Comparison of ENCODE assay signal across 9 cellular contexts in genomic region chr5:50853151-50853550, GRCh38.
A peak's percentile ranks its signal among the peaks of the same experiment; 100 is the strongest.
DNase-seq lines count a peak whose midpoint lies in the region; ATAC-seq and TF ChIP-seq lines count a peak whose summit lies in the region.
"Had no signal": no experiment of that assay in that cellular context is flagged by ENCODE, and none has a peak within 500 bp of the region (broad histone marks: within the 10 kb centered on the region; RNA-seq: fewer than 3 reads in every experiment).

No MANE protein-coding gene starts in this region.

- H3K27me3 ChIP-seq in SU-DHL-6 (ENCODE audit: low read length), result no peaks in the 10 kb centered on the region

- H3K9me3 ChIP-seq in SU-DHL-6 (ENCODE audit: insufficient read depth, low read length), result no peaks in the 10 kb centered on the region

- H3K4me3 Mint-ChIP-seq in natural killer cell, result no peak overlapping the region
- no peak overlapping the region for H3K4me3 Mint-ChIP-seq in natural killer cell treated with Interleukin-12 subunit alpha and Interleukin-12 subunit beta and Interleukin-15 and Interleukin-18, amount 100 ng/mL, for 72 hours
- H3K4me3 Mint-ChIP-seq in osteocyte (ENCODE audit: unreplicated experiment), result no peak overlapping the region

- H3F3A ChIP-seq in SU-DHL-6 (ENCODE audit: insufficient read depth), result no peaks in the 10 kb centered on the region

- no peaks in the 10 kb centered on the region for H3K9me2 ChIP-seq in SU-DHL-6 (replicated peaks; ENCODE audit: insufficient read depth, low read length)

- H3K27ac Mint-ChIP-seq in natural killer cell (peak overlapping the region; percentile 29 to 30), osteocyte (ENCODE audit: unreplicated experiment) (no peak overlapping the region)
- H3K27ac Mint-ChIP-seq in natural killer cell treated with Interleukin-12 subunit alpha and Interleukin-12 subunit beta and Interleukin-15 and Interleukin-18, amount 100 ng/mL, for 72 hours, result no peak overlapping the region

- peak overlapping the region; percentile 25 for H3K4me2 ChIP-seq in SU-DHL-6 (ENCODE audit: low read depth, low read length, poor library complexity, severe bottlenecking)

- H3K27me3 Mint-ChIP-seq in natural killer cell (ENCODE audit: low read depth in 2 of 2) (no peaks in the 10 kb centered on the region), osteocyte (ENCODE audit: unreplicated experiment) (peaks cover 8% of the 10 kb centered on the region)
- H3K27me3 Mint-ChIP-seq in natural killer cell treated with Interleukin-12 subunit alpha and Interleukin-12 subunit beta and Interleukin-15 and Interleukin-18, amount 100 ng/mL, for 72 hours, result peaks cover 0 to 2% of the 10 kb centered on the region in 2 donors

- peak overlapping the region; percentile 16 for H3K4me3 ChIP-seq in SU-DHL-6 (ENCODE audit: insufficient read depth, low read length, poor library complexity, severe bottlenecking)

- peak in 2 of 3 donors; percentile 45 to 57 for ATAC-seq in natural killer cell
- ATAC-seq in natural killer cell treated with Interleukin-12 subunit alpha and Interleukin-12 subunit beta and Interleukin-15 and Interleukin-18, amount 100 ng/mL, for 72 hours, result no peak
- ATAC-seq in HG03097 (IDR thresholded peaks at IDR 0.05; ENCODE audit: low FRiP score, unreplicated experiment), result peak; percentile 81

- no peaks in the 10 kb centered on the region for H3K79me2 ChIP-seq in SU-DHL-6 (ENCODE audit: insufficient read depth, low read length)

- no peak overlapping the region for H3K9ac ChIP-seq in SU-DHL-6 (ENCODE audit: low read length)

- H3K36me3 ChIP-seq in SU-DHL-6 (ENCODE audit: low read length), result no peaks in the 10 kb centered on the region

- H3K27ac ChIP-seq in SU-DHL-6 (ENCODE audit: low read depth, low read length), result no peak overlapping the region

- intact Hi-C loops in natural killer cell (cut with micrococcal nuclease), result no loop called here

- peaks cover 18 to 30% of the 10 kb centered on the region in 2 donors for H3K4me1 Mint-ChIP-seq in natural killer cell
- peaks cover 0 to 3% of the 10 kb centered on the region in 2 donors for H3K4me1 Mint-ChIP-seq in natural killer cell treated with Interleukin-12 subunit alpha and Interleukin-12 subunit beta and Interleukin-15 and Interleukin-18, amount 100 ng/mL, for 72 hours (ENCODE audit: low read depth in 2 of 2)
- H3K4me1 Mint-ChIP-seq in osteocyte (ENCODE audit: unreplicated experiment), result no peaks in the 10 kb centered on the region

- TF ChIP-seq CTCF in natural killer cell (IDR thresholded peaks at IDR 0.05), result no peak
- no peak for TF ChIP-seq CTCF in SU-DHL-6 (IDR thresholded peaks at IDR 0.05; ENCODE audit: insufficient read depth, low read length, poor library complexity, severe bottlenecking)
- TF ChIP-seq CTCF in osteocyte (IDR thresholded peaks at IDR 0.05), result no peak

- no peak overlapping the region for H2AFZ ChIP-seq in SU-DHL-6 (ENCODE audit: low read depth, low read length, severe bottlenecking)

- no peaks in the 10 kb centered on the region for H3K36me3 Mint-ChIP-seq in natural killer cell
- no peaks in the 10 kb centered on the region for H3K36me3 Mint-ChIP-seq in natural killer cell treated with Interleukin-12 subunit alpha and Interleukin-12 subunit beta and Interleukin-15 and Interleukin-18, amount 100 ng/mL, for 72 hours
- H3K36me3 Mint-ChIP-seq in osteocyte (ENCODE audit: unreplicated experiment), result no peaks in the 10 kb centered on the region

- no peak for DNase-seq in natural killer cell
- no peak for DNase-seq in natural killer cell treated with Interleukin-12 subunit alpha and Interleukin-12 subunit beta and Interleukin-15 and Interleukin-18, amount 100 ng/mL, for 72 hours (ENCODE audit: low spot score)
- DNase-seq in SW 1271 (lab: John Stamatoyannopoulos, UW), result no peak
- no peak for DNase-seq in activated CD4-positive, CD25-positive, alpha-beta regulatory T cell treated with anti-CD3 and anti-CD28 coated beads, Interleukin-2, amount 50 U/mL, for 72 hours
- no peak for DNase-seq in NCI-H1694 (lab: John Stamatoyannopoulos, UW)
- no peak for DNase-seq in osteocyte (ENCODE audit: extremely low spot score, unreplicated experiment)
- DNase-seq: stimulated activated CD4-positive, alpha-beta T cell treated with anti-CD3 and anti-CD28 coated beads, Interleukin-15, amount 100 ng/mL, for 24 hours had no signal

- H4K20me1 ChIP-seq in SU-DHL-6 (ENCODE audit: low read depth, low read length), result no peaks in the 10 kb centered on the region

- H3K9me3 Mint-ChIP-seq in natural killer cell (no peaks in the 10 kb centered on the region), osteocyte (ENCODE audit: unreplicated experiment) (no peaks in the 10 kb centered on the region)
- no peaks in the 10 kb centered on the region for H3K9me3 Mint-ChIP-seq in natural killer cell treated with Interleukin-12 subunit alpha and Interleukin-12 subunit beta and Interleukin-15 and Interleukin-18, amount 100 ng/mL, for 72 hours

Comparison
In these comparisons a context has a peak if more than half of its experiments do, and no peak if none do; other contexts are left out.
1. ATAC-seq: peak in natural killer cell (2 of 3) and HG03097 (single experiment); none in natural killer cell treated with Interleukin-12 subunit alpha and Interleukin-12 subunit beta and Interleukin-15 and Interleukin-18, amount 100 ng/mL, for 72 hours (0 of 2).
2. H3K27ac Mint-ChIP-seq: peak in natural killer cell (2 of 2); none in natural killer cell treated with Interleukin-12 subunit alpha and Interleukin-12 subunit beta and Interleukin-15 and Interleukin-18, amount 100 ng/mL, for 72 hours (0 of 2) and osteocyte (single experiment).